In the genomic region with DNA sequence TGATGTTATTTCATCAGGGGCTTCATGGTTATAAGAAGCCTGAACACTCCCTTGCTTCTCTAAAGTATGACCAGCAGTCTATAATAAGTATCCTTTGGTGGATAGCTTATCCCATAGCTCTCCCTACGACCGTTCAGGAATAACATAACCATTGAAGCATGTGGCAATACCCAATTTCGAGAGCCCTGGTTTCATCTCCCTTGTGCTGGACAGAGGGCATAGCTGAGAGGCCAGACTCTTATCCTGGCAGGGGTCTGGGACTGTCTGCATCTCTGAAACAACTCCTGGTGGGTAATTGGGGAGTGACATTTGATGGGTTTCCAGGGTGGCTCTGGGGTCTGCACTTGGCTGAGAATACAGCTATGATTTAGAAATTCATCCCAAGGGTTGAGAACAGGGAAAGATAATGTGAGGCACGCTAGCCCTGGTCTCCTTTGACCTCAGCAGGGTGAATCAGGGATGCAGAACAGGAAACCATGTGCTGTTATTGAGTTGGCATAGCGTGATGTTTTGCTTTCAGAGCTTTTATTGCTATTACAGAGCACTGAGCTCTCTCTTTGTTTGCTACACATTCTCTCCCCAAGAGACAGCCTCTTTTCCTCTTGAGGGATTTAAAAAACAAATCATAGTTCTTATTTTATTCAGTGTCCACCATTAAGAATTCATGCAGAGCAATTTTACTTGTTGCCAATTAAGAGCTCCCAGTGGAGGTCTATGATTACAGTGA, we compare ENCODE assay signal across 18 cellular contexts.
DNase-seq lines count a peak whose midpoint lies in the region; ATAC-seq and TF ChIP-seq lines count a peak whose summit lies in the region.
"Had no signal": no experiment of that assay in that cellular context is flagged by ENCODE, and none has a peak within 500 bp of the region (broad histone marks: within the 10 kb centered on the region; RNA-seq: fewer than 3 reads in every experiment).

No MANE protein-coding gene starts in this region.

- no peak for TF ChIP-seq CTCF in brain microvascular endothelial cell (IDR thresholded peaks at IDR 0.05; ENCODE audit: low read depth, low read length, missing control alignments)

- no peak overlapping the region for H2BK5ac ChIP-seq in neuronal stem cell (ENCODE audit: low read length)

- no peaks in the 10 kb centered on the region for H3F3A ChIP-seq in GM23248 (ENCODE audit: insufficient read depth)

- no peaks in the 10 kb centered on the region for H3K9me3 ChIP-seq in GM23248 (ENCODE audit: low read depth)
- H3K9me3 ChIP-seq in neuronal stem cell (replicated peaks in 1 of 2; ENCODE audit: control insufficient read depth in 2 of 2, insufficient read depth in 1 of 2, low read depth in 1 of 2, low read length in 2 of 2) = peaks cover 0 to 8% of the 10 kb centered on the region in 2 donors

- H3K4me3 ChIP-seq in GM23248 = no peak overlapping the region
- no peak overlapping the region for H3K4me3 ChIP-seq in brain microvascular endothelial cell (ENCODE audit: low read depth, low read length)
- H3K4me3 ChIP-seq in neuronal stem cell (ENCODE audit: low read length in 2 of 2) = no peak overlapping the region
- H3K4me3 ChIP-seq: GM12878, lung, PC-9, skin epidermis had no signal

- no peaks in the 10 kb centered on the region for H4K20me1 ChIP-seq in GM23248 (ENCODE audit: insufficient read depth)

- H3K27ac ChIP-seq in GM23248 = 0 out of 2 replicates have a peak overlapping the region, but pooled peaks have one; percentile 15
- H3K27ac ChIP-seq in brain microvascular endothelial cell = peak overlapping the region; percentile 73
- no peak overlapping the region for H3K27ac ChIP-seq in neuronal stem cell (replicated peaks; ENCODE audit: low read length)
- H3K27ac ChIP-seq: PC-9, skin epidermis had no signal

- no peak overlapping the region for H3K9ac ChIP-seq in GM23248
- H3K9ac ChIP-seq in neuronal stem cell (ENCODE audit: low read depth, low read length, poor library complexity) = no peak overlapping the region

- no peak overlapping the region for H3K23ac ChIP-seq in neuronal stem cell (ENCODE audit: low read depth, low read length, poor library complexity)

- H3K4me2 ChIP-seq in GM23248 (ENCODE audit: unreplicated experiment) = no peak overlapping the region
- H3K4me2 ChIP-seq in neuronal stem cell (ENCODE audit: insufficient read depth, low read length, poor library complexity, severe bottlenecking) = no peak overlapping the region
- H3K4me2 ChIP-seq: PC-9 had no signal

- WGBS in GM23248 (ENCODE audit: low coverage in 1 of 2, low lambda C conversion rate in 2 of 2, missing lambda C conversion rate in 2 of 2), 2 experiments = 51 to 56% methylated on average over 5 of the region's 5 CpGs
- no CpG with 5 or more reads among the region's 5 CpGs for WGBS in neuronal stem cell (ENCODE audit: extremely low coverage in 2 of 2, insufficient read length in 2 of 2, insufficient replicate concordance in 1 of 2), 2 donors

- H3K36me3 ChIP-seq in GM23248 (ENCODE audit: low read depth) (no peaks in the 10 kb centered on the region), brain microvascular endothelial cell (replicated peaks) (no peaks in the 10 kb centered on the region), neuronal stem cell (replicated peaks in 1 of 2; ENCODE audit: control insufficient read depth in 2 of 2, insufficient read depth in 2 of 2, low read length in 2 of 2) (peaks cover 0 to 57% of the 10 kb centered on the region in 2 donors)

- H2BK120ac ChIP-seq in neuronal stem cell (ENCODE audit: low read depth, low read length) = no peak overlapping the region

- H3K18ac ChIP-seq in neuronal stem cell (ENCODE audit: low read length) = no peak overlapping the region

- H2BK12ac ChIP-seq in neuronal stem cell (ENCODE audit: low read length) = no peak overlapping the region

- DNase-seq in AG08395 (ENCODE audit: low spot score) = peak; percentile 47
- DNase-seq in GM23248 = peak; percentile 60
- DNase-seq in brain microvascular endothelial cell = peak; percentile 68
- DNase-seq in lung microvascular endothelial cell (ENCODE audit: low read depth in 2 of 2) = peak; percentile 49 to 63
- no peak for DNase-seq in superior temporal gyrus (ENCODE audit: extremely low spot score)
- DNase-seq in activated naive CD4-positive, alpha-beta T cell treated with anti-CD3 and anti-CD28 coated beads, Interleukin-2, amount 50 U/mL, for 16 hours = no peak
- no peak for DNase-seq in neuronal stem cell (ENCODE audit: low spot score)
- DNase-seq: foreskin melanocyte, H7, NCI-H1092, nephron progenitor cell, PC-9, trophoblast cell had no signal

- H3K79me2 ChIP-seq in GM23248 (ENCODE audit: insufficient read depth) = no peaks in the 10 kb centered on the region

- no peaks in the 10 kb centered on the region for H3K9me2 ChIP-seq in GM23248 (ENCODE audit: insufficient read depth)

- no peaks in the 10 kb centered on the region for H3K79me1 ChIP-seq in neuronal stem cell (ENCODE audit: low read depth, low read length)

- H3K4me1 ChIP-seq in GM23248 (ENCODE audit: insufficient read depth) (no peaks in the 10 kb centered on the region), neuronal stem cell (ENCODE audit: control insufficient read depth in 2 of 2, insufficient read depth in 1 of 2, low read depth in 1 of 2, low read length in 2 of 2) (peaks cover 0 to 7% of the 10 kb centered on the region in 2 donors)

- H2BK15ac ChIP-seq in neuronal stem cell (ENCODE audit: low read length) = no peak overlapping the region

- H3K14ac ChIP-seq in neuronal stem cell (ENCODE audit: low read length) = no peak overlapping the region

- H3K27me3 ChIP-seq in GM23248 (replicated peaks; ENCODE audit: insufficient read depth) (no peaks in the 10 kb centered on the region), brain microvascular endothelial cell (replicated peaks) (no peaks in the 10 kb centered on the region), neuronal stem cell (ENCODE audit: control insufficient read depth in 3 of 3, insufficient read depth in 3 of 3, low read depth in 1 of 3, low read length in 3 of 3) (no peaks in the 10 kb centered on the region)

- no peak overlapping the region for H4K8ac ChIP-seq in neuronal stem cell (ENCODE audit: low read depth, low read length)

- in situ Hi-C loops in GM23248 (cut with MboI) = no loop called here
- in situ Hi-C loops in brain microvascular endothelial cell (cut with HindIII; ENCODE audit: low pct_ligation_motif_present, low sequenced_read_pairs) = no loop called here

- no peak overlapping the region for H4K91ac ChIP-seq in neuronal stem cell (ENCODE audit: low read depth, low read length, poor library complexity)

- H2AK5ac ChIP-seq in neuronal stem cell (ENCODE audit: low read depth, low read length) = no peak overlapping the region

- H2AFZ ChIP-seq in GM23248 = no peak overlapping the region
- H2AFZ ChIP-seq in neuronal stem cell (ENCODE audit: low read length) = no peak overlapping the region
- H2AFZ ChIP-seq: PC-9 had no signal

- no peak for ATAC-seq in HG03196 (IDR thresholded peaks at IDR 0.05; ENCODE audit: unreplicated experiment)
- ATAC-seq: GM12878, HepG2 had no signal

- no peak overlapping the region for H3K4ac ChIP-seq in neuronal stem cell (ENCODE audit: low read length)

Comparison
In these comparisons a context has a peak if more than half of its experiments do, and no peak if none do; other contexts are left out.
1. DNase-seq: peak in AG08395 (single experiment), GM23248 (single experiment), brain microvascular endothelial cell (single experiment) and lung microvascular endothelial cell (2 of 2); none in superior temporal gyrus (single experiment), activated naive CD4-positive, alpha-beta T cell treated with anti-CD3 and anti-CD28 coated beads, Interleukin-2, amount 50 U/mL, for 16 hours (single experiment) and neuronal stem cell (single experiment).